9 cellular contexts compared by ENCODE assay signal in the genomic region with DNA sequence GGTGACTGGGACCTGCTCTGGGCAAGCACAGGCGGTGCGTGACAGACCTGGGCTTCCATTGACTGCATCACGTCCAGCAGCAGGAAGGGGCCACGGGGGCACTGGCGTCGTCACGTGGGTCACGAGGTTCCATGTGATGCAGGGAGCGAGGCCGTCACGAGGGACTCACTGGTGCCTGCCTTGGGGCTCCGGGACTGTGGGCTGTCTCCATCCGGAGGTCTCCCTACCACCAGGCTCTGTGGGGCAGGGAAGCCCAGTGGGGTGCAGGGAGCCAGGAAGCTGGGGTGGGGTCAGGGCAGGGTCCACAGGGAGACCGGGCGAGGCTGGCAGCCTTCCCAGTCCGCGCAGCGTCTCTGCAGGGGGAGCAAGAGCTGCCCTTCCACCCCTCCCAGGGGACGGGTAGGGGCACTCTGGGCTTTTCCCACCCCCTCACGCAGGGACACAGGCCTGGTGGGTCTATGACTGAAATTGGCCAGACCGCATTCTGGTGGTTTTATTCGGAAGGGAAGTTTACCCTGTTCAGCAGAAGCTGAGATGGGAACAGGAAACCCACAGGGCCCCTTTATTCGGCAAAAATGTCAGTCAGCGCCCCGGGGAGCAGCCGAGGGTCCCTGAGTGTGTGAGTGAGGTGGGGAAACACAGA. TPM values are rescaled to one million over a fixed set of nuclear protein-coding genes. Genes with fewer than 3 reads are reported as not detected.
A peak's percentile ranks its signal among the peaks of the same experiment; 100 is the strongest.
DNase-seq lines count a peak whose midpoint lies in the region; ATAC-seq and TF ChIP-seq lines count a peak whose summit lies in the region.
"Had no signal": no experiment of that assay in that cellular context is flagged by ENCODE, and none has a peak within 500 bp of the region (broad histone marks: within the 10 kb centered on the region; RNA-seq: fewer than 3 reads in every experiment).

No MANE protein-coding gene starts in this region.

- H3K4me1 ChIP-seq in liver (ENCODE audit: control insufficient read depth in 4 of 4, insufficient read depth in 4 of 4, low read length in 3 of 4), result peaks cover 7 to 27% (median 19%) of the 10 kb centered on the region in 4 donors

- H3K9me3 ChIP-seq in liver (ENCODE audit: control insufficient read depth in 4 of 4, low read length in 3 of 4), result no peaks in the 10 kb centered on the region

- H3K36me3 Mint-ChIP-seq in T-helper 2 cell treated with Interferon-gamma antibody and Interleukin-4, amounts not matched to agents 5 μg/mL and 100 μg/mL, for 36 hours (ENCODE audit: low read depth), result peaks cover 24% of the 10 kb centered on the region
- H3K36me3 Mint-ChIP-seq in brain, result no peaks in the 10 kb centered on the region

- H3K27me3 Mint-ChIP-seq in T-helper 2 cell treated with Interferon-gamma antibody and Interleukin-4, amounts not matched to agents 5 μg/mL and 100 μg/mL, for 36 hours (ENCODE audit: low read depth), result no peaks in the 10 kb centered on the region
- H3K27me3 Mint-ChIP-seq in brain, result peaks cover 3% of the 10 kb centered on the region

- H3K4me1 Mint-ChIP-seq in T-helper 2 cell treated with Interferon-gamma antibody and Interleukin-4, amounts not matched to agents 5 μg/mL and 100 μg/mL, for 36 hours (ENCODE audit: low read depth), result peaks cover 25% of the 10 kb centered on the region
- peaks cover 17% of the 10 kb centered on the region for H3K4me1 Mint-ChIP-seq in brain

- 1% methylated on average over 26 of the region's 26 CpGs for WGBS in liver

- no peaks in the 10 kb centered on the region for H3K9me3 Mint-ChIP-seq in T-helper 2 cell treated with Interferon-gamma antibody and Interleukin-4, amounts not matched to agents 5 μg/mL and 100 μg/mL, for 36 hours
- no peaks in the 10 kb centered on the region for H3K9me3 Mint-ChIP-seq in brain

- no peaks in the 10 kb centered on the region for H3K27me3 ChIP-seq in liver (ENCODE audit: control insufficient read depth in 4 of 4, insufficient read depth in 4 of 4, low read length in 3 of 4)

- H3K9ac ChIP-seq in liver (ENCODE audit: low read depth in 1 of 2, low read length in 2 of 2), result peak overlapping the region; percentile 85 to 99

- peak overlapping the region; percentile 99 for H3K4me3 Mint-ChIP-seq in T-helper 2 cell treated with Interferon-gamma antibody and Interleukin-4, amounts not matched to agents 5 μg/mL and 100 μg/mL, for 36 hours
- no peak overlapping the region for H3K4me3 Mint-ChIP-seq in brain

- H3K27ac ChIP-seq in liver (ENCODE audit: low read depth in 1 of 2, low read length in 2 of 2), result peak overlapping the region; percentile 83 to 96

- no peak for TF ChIP-seq RAD21 in liver (IDR thresholded peaks at IDR 0.05)

- peak; percentile 31 for ATAC-seq in HG03196 (IDR thresholded peaks at IDR 0.05; ENCODE audit: unreplicated experiment)

- peak overlapping the region; percentile 96 for H3K27ac Mint-ChIP-seq in T-helper 2 cell treated with Interferon-gamma antibody and Interleukin-4, amounts not matched to agents 5 μg/mL and 100 μg/mL, for 36 hours
- peak overlapping the region in 3 of 5 experiments; percentile 41 to 90 (median 87) for H3K27ac Mint-ChIP-seq in brain

- peak overlapping the region; percentile 54 to 83 (median 71) for H3K4me3 ChIP-seq in liver (ENCODE audit: low read depth in 1 of 3, low read length in 3 of 3)

- H3K36me3 ChIP-seq in liver (ENCODE audit: control insufficient read depth in 4 of 4, insufficient read depth in 3 of 4, low read depth in 1 of 4, low read length in 3 of 4), result peaks cover 3 to 14% (median 7%) of the 10 kb centered on the region in 4 donors

- DNase-seq in NCI-H146 (lab: John Stamatoyannopoulos, UW), result peak; percentile 14
- no peak for DNase-seq in NCI-H146 treated with DMSO at 0.1 percent for 48 hours (lab: John Stamatoyannopoulos, UW; ENCODE audit: unreplicated experiment)
- DNase-seq in T-helper 2 cell treated with Interferon-gamma antibody and Interleukin-4, amounts not matched to agents 5 μg/mL and 100 μg/mL, for 36 hours (ENCODE audit: low spot score), result peak; percentile 85
- DNase-seq in stimulated activated CD8-positive, alpha-beta memory T cell treated with anti-CD3 and anti-CD28 coated beads, Interleukin-2, amount 100 ng/mL, for 1 hour (ENCODE audit: low read depth in 2 of 2), result peak; percentile 34 to 42
- no peak for DNase-seq in retina

- no peak for TF ChIP-seq CTCF in brain (conservative IDR thresholded peaks at IDR 0.05)
- TF ChIP-seq CTCF in liver (IDR thresholded peaks at IDR 0.05; ENCODE audit: low read depth, low read length, missing input control), result no peak

TF ChIP-seq in liver, 16 proteins besides CTCF, POLR2A, EP300 and RAD21:
- TF ChIP-seq FOXA2 (IDR thresholded peaks at IDR 0.05) (no peak), NR2F2 (IDR thresholded peaks at IDR 0.05) (peak; percentile 36), SP1 (IDR thresholded peaks at IDR 0.05) (peak; percentile 37), EGR1 (IDR thresholded peaks at IDR 0.05; ENCODE audit: low read depth in 2 of 2) (no peak), RXRA (IDR thresholded peaks at IDR 0.05) (peak in 1 of 2 donors; percentile 32), JUND (IDR thresholded peaks at IDR 0.05) (no peak), HNF4A (conservative IDR thresholded peaks at IDR 0.05) (peak; percentile 39 to 53)
- TF ChIP-seq, protein P1, sequence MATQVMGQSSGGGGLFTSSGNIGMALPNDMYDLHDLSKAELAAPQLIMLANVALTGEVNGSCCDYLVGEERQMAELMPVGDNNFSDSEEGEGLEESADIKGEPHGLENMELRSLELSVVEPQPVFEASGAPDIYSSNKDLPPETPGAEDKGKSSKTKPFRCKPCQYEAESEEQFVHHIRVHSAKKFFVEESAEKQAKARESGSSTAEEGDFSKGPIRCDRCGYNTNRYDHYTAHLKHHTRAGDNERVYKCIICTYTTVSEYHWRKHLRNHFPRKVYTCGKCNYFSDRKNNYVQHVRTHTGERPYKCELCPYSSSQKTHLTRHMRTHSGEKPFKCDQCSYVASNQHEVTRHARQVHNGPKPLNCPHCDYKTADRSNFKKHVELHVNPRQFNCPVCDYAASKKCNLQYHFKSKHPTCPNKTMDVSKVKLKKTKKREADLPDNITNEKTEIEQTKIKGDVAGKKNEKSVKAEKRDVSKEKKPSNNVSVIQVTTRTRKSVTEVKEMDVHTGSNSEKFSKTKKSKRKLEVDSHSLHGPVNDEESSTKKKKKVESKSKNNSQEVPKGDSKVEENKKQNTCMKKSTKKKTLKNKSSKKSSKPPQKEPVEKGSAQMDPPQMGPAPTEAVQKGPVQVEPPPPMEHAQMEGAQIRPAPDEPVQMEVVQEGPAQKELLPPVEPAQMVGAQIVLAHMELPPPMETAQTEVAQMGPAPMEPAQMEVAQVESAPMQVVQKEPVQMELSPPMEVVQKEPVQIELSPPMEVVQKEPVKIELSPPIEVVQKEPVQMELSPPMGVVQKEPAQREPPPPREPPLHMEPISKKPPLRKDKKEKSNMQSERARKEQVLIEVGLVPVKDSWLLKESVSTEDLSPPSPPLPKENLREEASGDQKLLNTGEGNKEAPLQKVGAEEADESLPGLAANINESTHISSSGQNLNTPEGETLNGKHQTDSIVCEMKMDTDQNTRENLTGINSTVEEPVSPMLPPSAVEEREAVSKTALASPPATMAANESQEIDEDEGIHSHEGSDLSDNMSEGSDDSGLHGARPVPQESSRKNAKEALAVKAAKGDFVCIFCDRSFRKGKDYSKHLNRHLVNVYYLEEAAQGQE (IDR thresholded peaks at IDR 0.05), result peak; percentile 10

RNA-seq across cellular contexts. Expression of a gene that starts 0.4 kb away (rescaled TPM):
- 12.1 TPM for polyA plus RNA-seq in brain (ENCODE audit: insufficient read depth, low read depth, low replicate concordance)
- total RNA-seq in liver, result 10 to 100 TPM; 14.8 to 28.9 TPM
- polyA plus RNA-seq in liver, result 10 to 100 TPM; 29.2 to 38.1 TPM

RNA-seq across cellular contexts. Expression of a gene that starts 25.7 kb away (rescaled TPM):
- polyA plus RNA-seq in brain (ENCODE audit: insufficient read depth, low read depth, low replicate concordance), result 1.6 TPM
- under 1 TPM; 0.08 to 0.93 TPM for total RNA-seq in liver
- polyA plus RNA-seq in liver, result not detected
- total RNA-seq: pulmonary artery endothelial cell had no signal

RNA-seq across cellular contexts. Expression of a gene that starts 29.4 kb away (rescaled TPM):
- polyA plus RNA-seq in brain (ENCODE audit: insufficient read depth, low read depth, low replicate concordance), result 23.7 TPM
- total RNA-seq in liver, result 10 to 100 TPM; 13.6 to 26.8 TPM
- polyA plus RNA-seq in liver, result 10 to 100 TPM in 1 of 2 donors, 1 to 10 TPM in 1; 6.2 to 11.6 TPM

RNA-seq across cellular contexts. Expression of a gene that starts 30.8 kb away (rescaled TPM):
- polyA plus RNA-seq in brain (ENCODE audit: insufficient read depth, low read depth, low replicate concordance) (42.7 TPM), liver (10 to 100 TPM in 1 of 2 donors, 1 to 10 TPM in 1; 6.0 to 10.2 TPM)
- 10 to 100 TPM in 1 of 2 donors, 1 to 10 TPM in 1; 4.6 to 10.2 TPM for total RNA-seq in liver

Comparison
In these comparisons a context has a peak if more than half of its experiments do, and no peak if none do; other contexts are left out.
1. DNase-seq: peak in NCI-H146 (single experiment), T-helper 2 cell treated with Interferon-gamma antibody and Interleukin-4, amounts not matched to agents 5 μg/mL and 100 μg/mL, for 36 hours (single experiment) and stimulated activated CD8-positive, alpha-beta memory T cell treated with anti-CD3 and anti-CD28 coated beads, Interleukin-2, amount 100 ng/mL, for 1 hour (2 of 2); none in NCI-H146 treated with DMSO at 0.1 percent for 48 hours (single experiment) and retina (single experiment).